In the genomic region with DNA sequence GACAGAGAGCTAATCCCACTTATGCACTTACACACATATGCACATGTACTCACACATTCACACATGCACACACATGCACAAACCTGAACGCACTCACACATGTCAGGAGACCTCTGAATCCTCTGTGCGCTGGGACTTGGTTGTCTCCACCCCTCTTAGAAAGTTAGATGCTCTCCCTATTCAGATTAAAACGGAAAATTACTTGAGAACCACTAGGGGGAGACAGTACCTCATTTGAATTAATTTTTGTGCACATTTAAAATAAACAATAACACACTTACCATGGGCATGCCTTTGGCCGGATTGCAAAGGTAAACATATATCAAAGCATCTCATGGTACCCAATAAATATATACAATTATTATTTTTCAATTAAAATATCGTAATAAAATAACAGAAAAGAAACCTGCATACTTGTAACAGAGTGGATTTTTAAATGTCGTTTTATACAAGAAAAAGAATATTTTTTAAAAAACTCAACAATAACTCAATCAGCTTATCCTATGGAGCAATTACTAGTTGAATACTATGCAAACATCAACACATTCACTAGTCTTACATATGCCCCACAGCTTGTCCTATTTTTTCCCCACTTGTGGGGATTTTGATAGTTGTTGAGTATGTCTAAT, we compare ENCODE assay signal across 1 cellular context.
TF ChIP-seq lines count a peak whose summit lies in the region.

No MANE protein-coding gene starts in this region.

TF ChIP-seq in GM12878, 131 proteins besides CTCF, POLR2A, EP300 and RAD21:
- TF ChIP-seq, protein P1, sequence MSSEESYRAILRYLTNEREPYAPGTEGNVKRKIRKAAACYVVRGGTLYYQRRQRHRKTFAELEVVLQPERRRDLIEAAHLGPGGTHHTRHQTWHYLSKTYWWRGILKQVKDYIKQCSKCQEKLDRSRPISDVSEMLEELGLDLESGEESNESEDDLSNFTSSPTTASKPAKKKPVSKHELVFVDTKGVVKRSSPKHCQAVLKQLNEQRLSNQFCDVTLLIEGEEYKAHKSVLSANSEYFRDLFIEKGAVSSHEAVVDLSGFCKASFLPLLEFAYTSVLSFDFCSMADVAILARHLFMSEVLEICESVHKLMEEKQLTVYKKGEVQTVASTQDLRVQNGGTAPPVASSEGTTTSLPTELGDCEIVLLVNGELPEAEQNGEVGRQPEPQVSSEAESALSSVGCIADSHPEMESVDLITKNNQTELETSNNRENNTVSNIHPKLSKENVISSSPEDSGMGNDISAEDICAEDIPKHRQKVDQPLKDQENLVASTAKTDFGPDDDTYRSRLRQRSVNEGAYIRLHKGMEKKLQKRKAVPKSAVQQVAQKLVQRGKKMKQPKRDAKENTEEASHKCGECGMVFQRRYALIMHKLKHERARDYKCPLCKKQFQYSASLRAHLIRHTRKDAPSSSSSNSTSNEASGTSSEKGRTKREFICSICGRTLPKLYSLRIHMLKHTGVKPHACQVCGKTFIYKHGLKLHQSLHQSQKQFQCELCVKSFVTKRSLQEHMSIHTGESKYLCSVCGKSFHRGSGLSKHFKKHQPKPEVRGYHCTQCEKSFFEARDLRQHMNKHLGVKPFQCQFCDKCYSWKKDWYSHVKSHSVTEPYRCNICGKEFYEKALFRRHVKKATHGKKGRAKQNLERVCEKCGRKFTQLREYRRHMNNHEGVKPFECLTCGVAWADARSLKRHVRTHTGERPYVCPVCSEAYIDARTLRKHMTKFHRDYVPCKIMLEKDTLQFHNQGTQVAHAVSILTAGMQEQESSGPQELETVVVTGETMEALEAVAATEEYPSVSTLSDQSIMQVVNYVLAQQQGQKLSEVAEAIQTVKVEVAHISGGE (CRISPR knock-in tag; IDR thresholded peaks at IDR 0.05), result no peak
- TF ChIP-seq MTA2 (IDR thresholded peaks at IDR 0.05; ENCODE audit: low read depth) (no peak), GABPA (IDR thresholded peaks at IDR 0.05; ENCODE audit: low read depth) (no peak), SMC3 (IDR thresholded peaks at IDR 0.05; ENCODE audit: borderline replicate concordance, low read length) (peak; percentile 76; the same call in 1 of the 2 replicates), IKZF2 (IDR thresholded peaks at IDR 0.05) (no peak), SP1 (IDR thresholded peaks at IDR 0.05; ENCODE audit: low read depth, low read length) (no peak), ZNF592 (IDR thresholded peaks at IDR 0.05) (0 out of 2 replicates have a peak, but pooled peaks have one; percentile 45), BHLHE40 (IDR thresholded peaks at IDR 0.05; ENCODE audit: borderline replicate concordance in 1 of 2, low read depth in 2 of 2, low read length in 1 of 2) (no peak), PAX8 (IDR thresholded peaks at IDR 0.05) (no peak), NR2C1 (IDR thresholded peaks at IDR 0.05) (no peak), RAD51 (IDR thresholded peaks at IDR 0.05) (no peak)
- TF ChIP-seq, protein P2, sequence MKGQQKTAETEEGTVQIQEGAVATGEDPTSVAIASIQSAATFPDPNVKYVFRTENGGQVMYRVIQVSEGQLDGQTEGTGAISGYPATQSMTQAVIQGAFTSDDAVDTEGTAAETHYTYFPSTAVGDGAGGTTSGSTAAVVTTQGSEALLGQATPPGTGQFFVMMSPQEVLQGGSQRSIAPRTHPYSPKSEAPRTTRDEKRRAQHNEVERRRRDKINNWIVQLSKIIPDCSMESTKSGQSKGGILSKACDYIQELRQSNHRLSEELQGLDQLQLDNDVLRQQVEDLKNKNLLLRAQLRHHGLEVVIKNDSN (IDR thresholded peaks at IDR 0.05; ENCODE audit: borderline replicate concordance, extremely low read length, insufficient read depth, low read depth, low read length), result no peak
- TF ChIP-seq, protein P3, sequence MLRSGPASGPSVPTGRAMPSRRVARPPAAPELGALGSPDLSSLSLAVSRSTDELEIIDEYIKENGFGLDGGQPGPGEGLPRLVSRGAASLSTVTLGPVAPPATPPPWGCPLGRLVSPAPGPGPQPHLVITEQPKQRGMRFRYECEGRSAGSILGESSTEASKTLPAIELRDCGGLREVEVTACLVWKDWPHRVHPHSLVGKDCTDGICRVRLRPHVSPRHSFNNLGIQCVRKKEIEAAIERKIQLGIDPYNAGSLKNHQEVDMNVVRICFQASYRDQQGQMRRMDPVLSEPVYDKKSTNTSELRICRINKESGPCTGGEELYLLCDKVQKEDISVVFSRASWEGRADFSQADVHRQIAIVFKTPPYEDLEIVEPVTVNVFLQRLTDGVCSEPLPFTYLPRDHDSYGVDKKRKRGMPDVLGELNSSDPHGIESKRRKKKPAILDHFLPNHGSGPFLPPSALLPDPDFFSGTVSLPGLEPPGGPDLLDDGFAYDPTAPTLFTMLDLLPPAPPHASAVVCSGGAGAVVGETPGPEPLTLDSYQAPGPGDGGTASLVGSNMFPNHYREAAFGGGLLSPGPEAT (IDR thresholded peaks at IDR 0.05; ENCODE audit: low read depth), result no peak
